ENCODE assay signal across 8 cellular contexts in the genomic region with DNA sequence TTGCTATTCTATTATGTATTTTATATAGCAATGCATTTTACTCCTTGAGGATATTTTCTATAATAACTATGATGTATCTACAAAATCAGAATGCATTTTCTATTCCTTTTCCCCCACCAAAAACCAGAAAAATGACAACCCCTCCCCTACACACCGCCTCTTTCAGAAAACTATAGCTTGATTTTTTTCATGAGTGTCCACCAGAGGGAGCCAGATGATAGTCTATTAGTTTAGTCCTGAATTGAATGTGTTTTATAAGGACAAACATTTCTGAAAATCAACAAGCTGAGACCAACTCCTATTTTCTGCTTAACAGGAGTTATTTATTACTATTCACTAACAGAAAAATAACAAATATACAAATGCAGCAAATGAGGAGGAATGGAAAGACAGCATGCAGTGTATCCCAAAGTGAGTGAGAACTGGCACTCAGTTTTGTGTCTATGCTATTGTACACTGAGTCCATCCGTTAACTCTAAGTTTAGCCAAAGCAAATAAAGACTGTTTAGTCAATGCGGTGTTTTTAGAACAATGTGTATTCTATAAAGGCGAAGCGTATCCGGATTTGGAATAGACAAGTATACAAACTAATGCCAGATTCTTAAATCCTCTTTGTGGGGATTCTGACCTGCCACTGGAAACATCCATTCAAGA.
DNase-seq lines count a peak whose midpoint lies in the region; ATAC-seq and TF ChIP-seq lines count a peak whose summit lies in the region.

No MANE protein-coding gene starts in this region.

- H3K4me3 Mint-ChIP-seq in activated CD8-positive, alpha-beta memory T cell treated with anti-CD3 and anti-CD28 coated beads, Interleukin-2, amount 10 ng/mL, durations not matched to agents 7 days and 5 days, result no peak overlapping the region

- no peak overlapping the region for H3K27ac Mint-ChIP-seq in activated CD8-positive, alpha-beta memory T cell treated with anti-CD3 and anti-CD28 coated beads, Interleukin-2, amount 10 ng/mL, durations not matched to agents 7 days and 5 days

- ATAC-seq in omental fat pad (ENCODE audit: low FRiP score) (peak; percentile 69), HG02798 (IDR thresholded peaks at IDR 0.05; ENCODE audit: poor library complexity, unreplicated experiment) (no peak)
- ATAC-seq in activated CD8-positive, alpha-beta memory T cell treated with anti-CD3 and anti-CD28 coated beads, Interleukin-2, amount 10 ng/mL, durations not matched to agents 7 days and 5 days, result no peak

- H3K9me3 Mint-ChIP-seq in activated CD8-positive, alpha-beta memory T cell treated with anti-CD3 and anti-CD28 coated beads, Interleukin-2, amount 10 ng/mL, durations not matched to agents 7 days and 5 days (ENCODE audit: low read depth), result no peaks in the 10 kb centered on the region

- peak; percentile 75 for TF ChIP-seq CTCF in AG10803 (conservative IDR thresholded peaks at IDR 0.05; ENCODE audit: low read length)
- peak; percentile 73 for TF ChIP-seq CTCF in VCaP (conservative IDR thresholded peaks at IDR 0.05)
- peak in 1 of 3 donors; percentile 6 for TF ChIP-seq CTCF in omental fat pad (IDR thresholded peaks at IDR 0.05)

- no peak overlapping the region for H3K4me3 ChIP-seq in AG10803 (ENCODE audit: low read length)

- DNase-seq in AG10803 (ENCODE audit: low read depth) (peak; percentile 56), GM04504 (ENCODE audit: low read depth) (peak; percentile 30), NCI-H187 treated with DMSO at 0.1 percent for 48 hours (lab: John Stamatoyannopoulos, UW) (peak; percentile 1), fibroblast of peridontal ligament (ENCODE audit: extremely low read depth) (peak; percentile 83), omental fat pad (ENCODE audit: low spot score) (no peak)
- no peak for DNase-seq in activated CD8-positive, alpha-beta memory T cell treated with anti-CD3 and anti-CD28 coated beads, Interleukin-2, amount 10 ng/mL, durations not matched to agents 7 days and 5 days

- CTCF ChIA-PET in activated CD8-positive, alpha-beta memory T cell treated with anti-CD3 and anti-CD28 coated beads, Interleukin-2, amount 10 ng/mL, durations not matched to agents 7 days and 5 days (lab: Charles Lee), result interaction anchor here (0.6 to 12.0 kb wide), 33 partner anchors 9 to 861 kb away, joined by 3 to 218 read pairs (median 3); a partner anchor contains a TSS

- H3K36me3 Mint-ChIP-seq in activated CD8-positive, alpha-beta memory T cell treated with anti-CD3 and anti-CD28 coated beads, Interleukin-2, amount 10 ng/mL, durations not matched to agents 7 days and 5 days, result no peaks in the 10 kb centered on the region

- no peaks in the 10 kb centered on the region for H3K27me3 Mint-ChIP-seq in activated CD8-positive, alpha-beta memory T cell treated with anti-CD3 and anti-CD28 coated beads, Interleukin-2, amount 10 ng/mL, durations not matched to agents 7 days and 5 days

- H3K4me1 Mint-ChIP-seq in activated CD8-positive, alpha-beta memory T cell treated with anti-CD3 and anti-CD28 coated beads, Interleukin-2, amount 10 ng/mL, durations not matched to agents 7 days and 5 days, result peaks cover 22% of the 10 kb centered on the region

- H3K27ac ChIP-seq in VCaP, result peak overlapping the region; percentile 88

Comparison
In these comparisons a context has a peak if more than half of its experiments do, and no peak if none do; other contexts are left out.
1. DNase-seq: peak in AG10803 (single experiment), GM04504 (single experiment), NCI-H187 treated with DMSO at 0.1 percent for 48 hours (single experiment) and fibroblast of peridontal ligament (single experiment); none in omental fat pad (single experiment) and activated CD8-positive, alpha-beta memory T cell treated with anti-CD3 and anti-CD28 coated beads, Interleukin-2, amount 10 ng/mL, durations not matched to agents 7 days and 5 days (single experiment).